1 cellular context compared by ENCODE assay signal in the genomic region with DNA sequence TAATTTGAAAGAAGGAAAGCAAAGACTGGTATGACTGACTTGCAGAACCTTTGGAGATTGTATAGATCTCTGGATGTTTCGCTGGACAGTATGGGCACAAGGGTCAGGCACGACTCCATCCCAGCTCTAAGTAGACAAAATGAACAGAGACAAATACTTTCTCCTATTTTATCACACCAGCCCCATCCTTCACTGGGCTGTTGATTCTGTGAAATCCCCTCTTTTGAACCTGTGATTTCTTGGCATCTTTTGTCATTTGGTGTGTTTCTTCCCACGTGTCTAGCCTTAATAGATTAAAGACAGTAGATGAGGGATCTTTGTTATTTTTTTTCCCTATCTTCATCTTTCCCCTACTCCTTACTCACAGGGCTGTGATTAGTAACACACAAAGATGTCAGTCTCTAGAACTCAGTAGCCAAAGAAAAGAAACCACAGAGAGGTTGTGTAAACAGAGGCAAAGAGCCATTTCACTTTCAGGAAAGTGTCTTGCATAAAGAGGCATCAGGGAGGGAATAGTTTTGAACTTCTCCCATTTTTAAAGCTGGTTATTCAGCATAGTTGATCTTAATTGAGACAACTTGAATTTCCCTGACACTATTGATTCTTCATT.
TF ChIP-seq lines count a peak whose summit lies in the region.

No MANE protein-coding gene starts in this region.

TF ChIP-seq in GM12891, 5 proteins besides CTCF, POLR2A, EP300 and RAD21 (continued from another document):
- TF ChIP-seq PAX5 (IDR thresholded peaks at IDR 0.05; ENCODE audit: insufficient read depth, low read length, severe bottlenecking) (no peak), POLR2AphosphoS5 (IDR thresholded peaks at IDR 0.05; ENCODE audit: low read depth, low read length) (no peak)
